18 cellular contexts compared by ENCODE assay signal in genomic region chr3:159635047-159635641, GRCh38.
A peak's percentile ranks its signal among the peaks of the same experiment; 100 is the strongest.
DNase-seq lines count a peak whose midpoint lies in the region; ATAC-seq, FAIRE-seq and TF ChIP-seq lines count a peak whose summit lies in the region.
"Had no signal": no experiment of that assay in that cellular context is flagged by ENCODE, and none has a peak within 500 bp of the region (broad histone marks: within the 10 kb centered on the region; RNA-seq: fewer than 3 reads in every experiment).

No MANE protein-coding gene starts in this region.

- H3K4me3 Mint-ChIP-seq in endodermal cell (no peak overlapping the region), neural progenitor cell (no peak overlapping the region)
- H3K4me3 Mint-ChIP-seq: CD4-positive, alpha-beta T cell had no signal

- H3K27me3 ChIP-seq in endodermal cell (ENCODE audit: control insufficient read depth, insufficient read depth, low read length, poor library complexity, severe bottlenecking) = no peaks in the 10 kb centered on the region
- no peaks in the 10 kb centered on the region for H3K27me3 ChIP-seq in neural progenitor cell
- H3K27me3 ChIP-seq: cardiac muscle cell, MG63 had no signal

- H3K36me3 ChIP-seq in endodermal cell (ENCODE audit: control insufficient read depth, insufficient read depth, low read length) (no peaks in the 10 kb centered on the region), neural progenitor cell (no peaks in the 10 kb centered on the region)
- H3K36me3 ChIP-seq: cardiac muscle cell, MG63 had no signal

- H3K36me3 Mint-ChIP-seq in endodermal cell (ENCODE audit: low read depth) (no peaks in the 10 kb centered on the region), neural progenitor cell (no peaks in the 10 kb centered on the region)

- H2AFZ ChIP-seq in neural progenitor cell (replicated peaks) = peak overlapping the region; percentile 66

- DNase-seq in H54 (ENCODE audit: insufficient read length, low spot score) (no peak), NOMO-1 treated with DMSO at 0.1 percent for 48 hours (lab: John Stamatoyannopoulos, UW; ENCODE audit: unreplicated experiment) (peak; percentile 91), endodermal cell (peak; percentile 60), neural progenitor cell (ENCODE audit: low spot score) (no peak), iPS-NIHi7 (ENCODE audit: extremely low spot score) (no peak), cerebellum (ENCODE audit: low spot score) (no peak)
- DNase-seq: activated CD4-positive, alpha-beta T cell treated with anti-CD3 and anti-CD28 coated beads, Interleukin-2, amount 50 U/mL, for 48 hours; activated effector memory CD4-positive, alpha-beta T cell treated with Interleukin-2 at 50 U/mL for 16 hours; CD4-positive, alpha-beta T cell; GDM1; hypothalamus; MG63 had no signal

- H3K4me3 ChIP-seq in endodermal cell (ENCODE audit: low read length) (no peak overlapping the region), neural progenitor cell (no peak overlapping the region)
- H3K4me3 ChIP-seq: cardiac muscle cell, MG63, smooth muscle cell had no signal

- ATAC-seq in HG02678 (IDR thresholded peaks at IDR 0.05; ENCODE audit: unreplicated experiment) = no peak

- no peaks in the 10 kb centered on the region for H3K79me2 ChIP-seq in neural progenitor cell (ENCODE audit: low read depth)

- H4K20me1 ChIP-seq in neural progenitor cell (ENCODE audit: low read depth) = no peaks in the 10 kb centered on the region

- H3K9me3 ChIP-seq in endodermal cell (ENCODE audit: control insufficient read depth, low read length) (no peaks in the 10 kb centered on the region), neural progenitor cell (ENCODE audit: low read depth) (no peaks in the 10 kb centered on the region)

- H3K27me3 Mint-ChIP-seq in endodermal cell (ENCODE audit: insufficient read depth) = no peaks in the 10 kb centered on the region
- no peaks in the 10 kb centered on the region for H3K27me3 Mint-ChIP-seq in neural progenitor cell (ENCODE audit: insufficient read depth, low read depth)
- H3K27me3 Mint-ChIP-seq: CD4-positive, alpha-beta T cell had no signal

- no peak overlapping the region for H3K4me2 ChIP-seq in neural progenitor cell

- no peaks in the 10 kb centered on the region for H3K9me3 Mint-ChIP-seq in endodermal cell
- no peaks in the 10 kb centered on the region for H3K9me3 Mint-ChIP-seq in neural progenitor cell
- H3K9me3 Mint-ChIP-seq: CD4-positive, alpha-beta T cell had no signal

- TF ChIP-seq POLR2A in H54 (IDR thresholded peaks at IDR 0.05; ENCODE audit: low read depth, low read length) = no peak

- H3K4me1 ChIP-seq in endodermal cell (ENCODE audit: control insufficient read depth, insufficient read depth, low read length) (peaks cover 8% of the 10 kb centered on the region), neural progenitor cell (peaks cover 9% of the 10 kb centered on the region)

- H3F3A ChIP-seq in neural progenitor cell (ENCODE audit: low read depth) = peaks cover 4% of the 10 kb centered on the region

- H3K27ac Mint-ChIP-seq in endodermal cell (no peak overlapping the region), neural progenitor cell (no peak overlapping the region)
- H3K27ac Mint-ChIP-seq: CD4-positive, alpha-beta T cell had no signal

- FAIRE-seq in H54 (lab: Jason Lieb, UNC) = peak; percentile 50
- FAIRE-seq: endometrium, GM18507, H1 had no signal

- H3K4me1 Mint-ChIP-seq in endodermal cell = peaks cover 23% of the 10 kb centered on the region
- peaks cover 2% of the 10 kb centered on the region for H3K4me1 Mint-ChIP-seq in neural progenitor cell

- H3K9ac ChIP-seq in endodermal cell (ENCODE audit: extremely low read depth, low read length, poor library complexity, severe bottlenecking) (no peak overlapping the region), neural progenitor cell (no peak overlapping the region)

- no peak overlapping the region for H3K27ac ChIP-seq in endodermal cell (ENCODE audit: low read depth, low read length)
- H3K27ac ChIP-seq in neural progenitor cell = no peak overlapping the region
- H3K27ac ChIP-seq: cardiac muscle cell had no signal

- WGBS in endodermal cell (ENCODE audit: insufficient coverage in 1 of 2, insufficient read length in 1 of 2), 2 experiments = 70 to 75% methylated on average over 2 to 3 of the region's 3 CpGs

- TF ChIP-seq CTCF in endodermal cell (conservative IDR thresholded peaks at IDR 0.05) (no peak), neural progenitor cell (IDR thresholded peaks at IDR 0.05) (no peak)

Comparison
In these comparisons a context has a peak if more than half of its experiments do, and no peak if none do; other contexts are left out.
1. DNase-seq: peak in NOMO-1 treated with DMSO at 0.1 percent for 48 hours (single experiment) and endodermal cell (single experiment); none in H54 (single experiment), neural progenitor cell (single experiment), iPS-NIHi7 (single experiment) and cerebellum (single experiment).